In the genomic region with DNA sequence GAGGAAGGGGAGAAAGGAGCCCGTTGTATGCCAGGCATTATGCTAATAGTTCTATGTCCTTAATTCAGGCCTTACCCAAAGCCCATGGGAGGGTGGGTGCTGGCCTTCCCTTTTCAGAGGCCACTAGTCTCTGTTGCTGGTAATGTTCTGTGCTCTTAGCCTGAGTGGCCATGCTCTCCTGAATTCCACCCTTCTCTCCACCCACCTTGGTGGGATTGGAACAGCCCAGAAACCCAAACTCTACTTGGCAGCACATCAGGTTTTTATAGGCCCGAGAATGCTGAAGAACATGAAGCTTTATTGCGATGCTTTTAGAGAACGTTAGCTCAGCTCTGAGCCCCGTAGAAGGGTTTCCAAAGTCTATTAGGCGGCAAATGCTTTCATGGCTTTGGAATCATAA, we compare ENCODE assay signal across 16 cellular contexts.
A peak's percentile ranks its signal among the peaks of the same experiment; 100 is the strongest.
DNase-seq lines count a peak whose midpoint lies in the region; ATAC-seq and TF ChIP-seq lines count a peak whose summit lies in the region.
"Had no signal": no experiment of that assay in that cellular context is flagged by ENCODE, and none has a peak within 500 bp of the region (broad histone marks: within the 10 kb centered on the region; RNA-seq: fewer than 3 reads in every experiment).

No MANE protein-coding gene starts in this region.

- no peak overlapping the region for H2BK15ac ChIP-seq in mesendoderm (replicated peaks; ENCODE audit: low read depth)

- H4K5ac ChIP-seq in mesendoderm (ENCODE audit: low read length) = no peak overlapping the region

- peaks cover 7% of the 10 kb centered on the region for H3K4me1 ChIP-seq in mesendoderm (ENCODE audit: control insufficient read depth, low read depth, low read length)

- H3K79me2 ChIP-seq in mesendoderm (ENCODE audit: control insufficient read depth, insufficient read depth, low read length) = no peaks in the 10 kb centered on the region

- peaks cover 5% of the 10 kb centered on the region for H3K79me1 ChIP-seq in mesendoderm (ENCODE audit: low read length)

- H2BK5ac ChIP-seq in mesendoderm (ENCODE audit: low read length) = no peak overlapping the region

- H3K23ac ChIP-seq in mesendoderm (ENCODE audit: low read length) = no peak overlapping the region

- no peaks in the 10 kb centered on the region for H3K36me3 ChIP-seq in mesendoderm (ENCODE audit: control insufficient read depth, insufficient read depth, low read length)
- H3K36me3 ChIP-seq: stomach had no signal

- H3K9ac ChIP-seq in mesendoderm (ENCODE audit: low read length) = no peak overlapping the region

- intact Hi-C loops in natural killer cell (cut with micrococcal nuclease) = no loop called here

- H3K27ac Mint-ChIP-seq in natural killer cell treated with Interleukin-12 subunit alpha and Interleukin-12 subunit beta and Interleukin-15 and Interleukin-18, amount 100 ng/mL, for 72 hours = peak overlapping the region; percentile 92 to 93
- H3K27ac Mint-ChIP-seq in natural killer cell = no peak overlapping the region
- H3K27ac Mint-ChIP-seq in activated T-helper 17 cell treated with anti-CD3 and anti-CD28 coated beads, Interleukin-2, amount 50 U/mL, for 72 hours = peak overlapping the region; percentile 99
- H3K27ac Mint-ChIP-seq: activated naive CD4-positive, alpha-beta T cell treated with anti-CD3 and anti-CD28 coated beads, Interleukin-2, amount 10 ng/mL, durations not matched to agents 7 days and 5 days had no signal

- H3K18ac ChIP-seq in mesendoderm (ENCODE audit: low read length) = peak overlapping the region; percentile 51

- H3K4me3 Mint-ChIP-seq in natural killer cell treated with Interleukin-12 subunit alpha and Interleukin-12 subunit beta and Interleukin-15 and Interleukin-18, amount 100 ng/mL, for 72 hours = no peak overlapping the region
- no peak overlapping the region for H3K4me3 Mint-ChIP-seq in natural killer cell
- H3K4me3 Mint-ChIP-seq in activated T-helper 17 cell treated with anti-CD3 and anti-CD28 coated beads, Interleukin-2, amount 50 U/mL, for 72 hours = no peak overlapping the region
- H3K4me3 Mint-ChIP-seq: activated naive CD4-positive, alpha-beta T cell treated with anti-CD3 and anti-CD28 coated beads, Interleukin-2, amount 10 ng/mL, durations not matched to agents 7 days and 5 days had no signal

- H3K27me3 ChIP-seq in mesendoderm (ENCODE audit: insufficient read depth, low read length, poor library complexity) = no peaks in the 10 kb centered on the region
- H3K27me3 ChIP-seq: stomach had no signal

- H3K27ac ChIP-seq in mesendoderm (ENCODE audit: low read depth, low read length) = peak overlapping the region; percentile 2
- H3K27ac ChIP-seq: stomach had no signal

- WGBS in mesendoderm (ENCODE audit: extremely low coverage, insufficient coverage, low lambda C conversion rate) = no CpG with 5 or more reads among the region's 6 CpGs

- TF ChIP-seq CTCF in natural killer cell (IDR thresholded peaks at IDR 0.05) = no peak

- H3K4ac ChIP-seq in mesendoderm (ENCODE audit: low read depth, low read length) = no peak overlapping the region

- no peak overlapping the region for H2BK120ac ChIP-seq in mesendoderm (ENCODE audit: low read depth, low read length)

- H2AK5ac ChIP-seq in mesendoderm (ENCODE audit: low read length) = no peak overlapping the region

- H3K9me3 Mint-ChIP-seq in natural killer cell treated with Interleukin-12 subunit alpha and Interleukin-12 subunit beta and Interleukin-15 and Interleukin-18, amount 100 ng/mL, for 72 hours = no peaks in the 10 kb centered on the region
- no peaks in the 10 kb centered on the region for H3K9me3 Mint-ChIP-seq in natural killer cell
- H3K9me3 Mint-ChIP-seq in activated T-helper 17 cell treated with anti-CD3 and anti-CD28 coated beads, Interleukin-2, amount 50 U/mL, for 72 hours = peaks cover 6% of the 10 kb centered on the region
- H3K9me3 Mint-ChIP-seq: activated naive CD4-positive, alpha-beta T cell treated with anti-CD3 and anti-CD28 coated beads, Interleukin-2, amount 10 ng/mL, durations not matched to agents 7 days and 5 days had no signal

- no peak overlapping the region for H3K4me3 ChIP-seq in mesendoderm (ENCODE audit: low read length)
- H3K4me3 ChIP-seq: stomach had no signal

- H4K8ac ChIP-seq in mesendoderm (ENCODE audit: low read depth, low read length) = no peak overlapping the region

- peaks cover 5% of the 10 kb centered on the region for H3K36me3 Mint-ChIP-seq in natural killer cell treated with Interleukin-12 subunit alpha and Interleukin-12 subunit beta and Interleukin-15 and Interleukin-18, amount 100 ng/mL, for 72 hours
- H3K36me3 Mint-ChIP-seq in natural killer cell = no peaks in the 10 kb centered on the region
- H3K36me3 Mint-ChIP-seq in activated T-helper 17 cell treated with anti-CD3 and anti-CD28 coated beads, Interleukin-2, amount 50 U/mL, for 72 hours (ENCODE audit: low read depth) = peaks cover 36% of the 10 kb centered on the region

- H3K56ac ChIP-seq in mesendoderm (ENCODE audit: low read length) = peak overlapping the region; percentile 39

- H3K27me3 Mint-ChIP-seq in natural killer cell treated with Interleukin-12 subunit alpha and Interleukin-12 subunit beta and Interleukin-15 and Interleukin-18, amount 100 ng/mL, for 72 hours = peaks cover 0 to 27% of the 10 kb centered on the region in 2 donors
- peaks cover 24 to 63% of the 10 kb centered on the region in 2 donors for H3K27me3 Mint-ChIP-seq in natural killer cell (ENCODE audit: low read depth in 2 of 2)
- H3K27me3 Mint-ChIP-seq in activated T-helper 17 cell treated with anti-CD3 and anti-CD28 coated beads, Interleukin-2, amount 50 U/mL, for 72 hours = no peaks in the 10 kb centered on the region
- H3K27me3 Mint-ChIP-seq: activated naive CD4-positive, alpha-beta T cell treated with anti-CD3 and anti-CD28 coated beads, Interleukin-2, amount 10 ng/mL, durations not matched to agents 7 days and 5 days had no signal

- no peak for ATAC-seq in natural killer cell treated with Interleukin-12 subunit alpha and Interleukin-12 subunit beta and Interleukin-15 and Interleukin-18, amount 100 ng/mL, for 72 hours
- no peak for ATAC-seq in natural killer cell
- no peak for ATAC-seq in activated T-helper 17 cell treated with anti-CD3 and anti-CD28 coated beads, Interleukin-2, amount 50 U/mL, for 72 hours (replicated peaks)
- no peak for ATAC-seq in GM21529 (IDR thresholded peaks at IDR 0.05; ENCODE audit: unreplicated experiment)
- no peak for ATAC-seq in GM18519 (IDR thresholded peaks at IDR 0.05; ENCODE audit: low FRiP score, unreplicated experiment)
- ATAC-seq: PC-3, SK-N-SH treated with all-trans-retinoic acid at 6 μM for 48 hours had no signal

- H3K4me1 Mint-ChIP-seq in natural killer cell treated with Interleukin-12 subunit alpha and Interleukin-12 subunit beta and Interleukin-15 and Interleukin-18, amount 100 ng/mL, for 72 hours (ENCODE audit: low read depth in 2 of 2) = peaks cover 50 to 52% of the 10 kb centered on the region in 2 donors
- peaks cover 16 to 32% of the 10 kb centered on the region in 2 donors for H3K4me1 Mint-ChIP-seq in natural killer cell
- peaks cover 50% of the 10 kb centered on the region for H3K4me1 Mint-ChIP-seq in activated T-helper 17 cell treated with anti-CD3 and anti-CD28 coated beads, Interleukin-2, amount 50 U/mL, for 72 hours

- H3K4me2 ChIP-seq in mesendoderm (ENCODE audit: low read length) = no peak overlapping the region

- DNase-seq in natural killer cell treated with Interleukin-12 subunit alpha and Interleukin-12 subunit beta and Interleukin-15 and Interleukin-18, amount 100 ng/mL, for 72 hours (ENCODE audit: low spot score) = no peak
- no peak for DNase-seq in natural killer cell
- no peak for DNase-seq in mesendoderm
- DNase-seq in NCI-H2081 treated with DMSO at 0.1 percent for 48 hours (lab: John Stamatoyannopoulos, UW) = no peak
- no peak for DNase-seq in cerebellum (ENCODE audit: low spot score)
- DNase-seq: activated naive CD4-positive, alpha-beta T cell treated with anti-CD3 and anti-CD28 coated beads, Interleukin-2, amount 10 ng/mL, durations not matched to agents 7 days and 5 days; Calu3; effector memory CD4-positive, alpha-beta T cell; GF-D8; NCI-H524; PC-3; stomach had no signal

Comparison
In these comparisons a context has a peak if more than half of its experiments do, and no peak if none do; other contexts are left out.
1. H3K27ac Mint-ChIP-seq: peak in natural killer cell treated with Interleukin-12 subunit alpha and Interleukin-12 subunit beta and Interleukin-15 and Interleukin-18, amount 100 ng/mL, for 72 hours (2 of 2) and activated T-helper 17 cell treated with anti-CD3 and anti-CD28 coated beads, Interleukin-2, amount 50 U/mL, for 72 hours (single experiment); none in natural killer cell (0 of 2).